8 cellular contexts compared by ENCODE assay signal in genomic region chr6:116268589-116269293, GRCh38. TPM values are rescaled to one million over a fixed set of nuclear protein-coding genes. Genes with fewer than 3 reads are reported as not detected.
DNase-seq lines count a peak whose midpoint lies in the region; ATAC-seq and TF ChIP-seq lines count a peak whose summit lies in the region.

No MANE protein-coding gene starts in this region.

- in situ Hi-C loops in ACHN (cut with HindIII; ENCODE audit: low pct_ligation_motif_present, low pct_unique_long_range_greater_than_20kb, low sequenced_read_pairs), result no loop called here

- H3K4me3 ChIP-seq in SJCRH30 (no peak overlapping the region), epithelial cell of proximal tubule (ENCODE audit: low read depth, low read length) (no peak overlapping the region)

- no peaks in the 10 kb centered on the region for H3K27me3 Mint-ChIP-seq in natural killer cell treated with Interleukin-12 subunit alpha and Interleukin-12 subunit beta and Interleukin-15 and Interleukin-18, amount 100 ng/mL, for 72 hours

- H3K9me3 ChIP-seq in SJCRH30 (replicated peaks), result no peaks in the 10 kb centered on the region

- no peak overlapping the region for H3K4me3 Mint-ChIP-seq in natural killer cell treated with Interleukin-12 subunit alpha and Interleukin-12 subunit beta and Interleukin-15 and Interleukin-18, amount 100 ng/mL, for 72 hours

- H3K27me3 ChIP-seq in SJCRH30, result no peaks in the 10 kb centered on the region

- TF ChIP-seq CTCF in GM12874 (IDR thresholded peaks at IDR 0.05; ENCODE audit: insufficient read depth, low read depth, low read length) (peak; percentile 50; the same call in 1 of the 2 replicates), epithelial cell of proximal tubule (conservative IDR thresholded peaks at IDR 0.05; ENCODE audit: low read depth, low read length) (peak; percentile 83)

- H3K27ac ChIP-seq in SJCRH30, result no peak overlapping the region

- H3K36me3 Mint-ChIP-seq in natural killer cell treated with Interleukin-12 subunit alpha and Interleukin-12 subunit beta and Interleukin-15 and Interleukin-18, amount 100 ng/mL, for 72 hours, result peaks cover 9% of the 10 kb centered on the region

- H3K9me3 Mint-ChIP-seq in natural killer cell treated with Interleukin-12 subunit alpha and Interleukin-12 subunit beta and Interleukin-15 and Interleukin-18, amount 100 ng/mL, for 72 hours, result peaks cover 5% of the 10 kb centered on the region

- no peaks in the 10 kb centered on the region for H3K4me1 ChIP-seq in SJCRH30

- DNase-seq in ACHN (peak; percentile 81), MV-4-11 (lab: John Stamatoyannopoulos, UW) (peak; percentile 79), SJCRH30 (peak; percentile 26 to 84), epithelial cell of proximal tubule (ENCODE audit: low read depth) (no peak)
- DNase-seq in natural killer cell treated with Interleukin-12 subunit alpha and Interleukin-12 subunit beta and Interleukin-15 and Interleukin-18, amount 100 ng/mL, for 72 hours (ENCODE audit: low spot score), result no peak
- no peak for DNase-seq in activated effector memory CD4-positive, alpha-beta T cell treated with anti-CD3 and anti-CD28 coated beads, Interleukin-2, amount 50 U/mL, for 16 hours

- H3K27ac Mint-ChIP-seq in natural killer cell treated with Interleukin-12 subunit alpha and Interleukin-12 subunit beta and Interleukin-15 and Interleukin-18, amount 100 ng/mL, for 72 hours, result peak overlapping the region; percentile 5 to 48

- peaks cover 3% of the 10 kb centered on the region; the same call in 1 of the 2 replicates for H3K36me3 ChIP-seq in SJCRH30

- peaks cover 5 to 7% of the 10 kb centered on the region in 2 donors for H3K4me1 Mint-ChIP-seq in natural killer cell treated with Interleukin-12 subunit alpha and Interleukin-12 subunit beta and Interleukin-15 and Interleukin-18, amount 100 ng/mL, for 72 hours (ENCODE audit: low read depth in 2 of 2)

- peak; percentile 82 for ATAC-seq in HG02588 (IDR thresholded peaks at IDR 0.05; ENCODE audit: unreplicated experiment)
- ATAC-seq in natural killer cell treated with Interleukin-12 subunit alpha and Interleukin-12 subunit beta and Interleukin-15 and Interleukin-18, amount 100 ng/mL, for 72 hours, result peak; percentile 68 to 79

RNA-seq across cellular contexts. Expression of gene TSPYL1, which starts 11.0 kb away (rescaled TPM):
- total RNA-seq in SJCRH30 (2014; rRNA removed; shearing (Covaris generic)), result 57.6 and 61.9 TPM in 2 replicates
- 67.6 and 72.3 TPM in 2 replicates for total RNA-seq in epithelial cell of proximal tubule
- 10 to 100 TPM; 40.4 to 50.9 TPM for total RNA-seq in natural killer cell treated with Interleukin-12 subunit alpha and Interleukin-12 subunit beta and Interleukin-15 and Interleukin-18, amount 100 ng/mL, for 72 hours

RNA-seq across cellular contexts. Expression of gene TSPYL4, which starts 14.9 kb away (rescaled TPM):
- 12.3 and 13.4 TPM in 2 replicates for total RNA-seq in SJCRH30 (2014; rRNA removed; shearing (Covaris generic))
- 8.5 and 10.5 TPM in 2 replicates for total RNA-seq in epithelial cell of proximal tubule
- total RNA-seq in natural killer cell treated with Interleukin-12 subunit alpha and Interleukin-12 subunit beta and Interleukin-15 and Interleukin-18, amount 100 ng/mL, for 72 hours, result 10 to 100 TPM; 14.3 to 16.6 TPM

Comparison
In these comparisons a context has a peak if more than half of its experiments do, and no peak if none do; other contexts are left out.
1. DNase-seq: peak in ACHN (single experiment), MV-4-11 (single experiment) and SJCRH30 (2 of 2); none in epithelial cell of proximal tubule (single experiment), natural killer cell treated with Interleukin-12 subunit alpha and Interleukin-12 subunit beta and Interleukin-15 and Interleukin-18, amount 100 ng/mL, for 72 hours (single experiment) and activated effector memory CD4-positive, alpha-beta T cell treated with anti-CD3 and anti-CD28 coated beads, Interleukin-2, amount 50 U/mL, for 16 hours (single experiment).